ENCODE assay signal across 24 cellular contexts in genomic region chr7:139749545-139749944, GRCh38. TPM values are rescaled to one million over a fixed set of nuclear protein-coding genes. Genes with fewer than 3 reads are reported as not detected.
A peak's percentile ranks its signal among the peaks of the same experiment; 100 is the strongest.
DNase-seq lines count a peak whose midpoint lies in the region; ATAC-seq and TF ChIP-seq lines count a peak whose summit lies in the region.
"Had no signal": no experiment of that assay in that cellular context is flagged by ENCODE, and none has a peak within 500 bp of the region (broad histone marks: within the 10 kb centered on the region; RNA-seq: fewer than 3 reads in every experiment).

No MANE protein-coding gene starts in this region.

- H3K9ac ChIP-seq in endodermal cell (ENCODE audit: extremely low read depth, low read length, poor library complexity, severe bottlenecking) = no peak overlapping the region

- H2AFZ ChIP-seq in osteoblast (ENCODE audit: low read length) = no peak overlapping the region

- no peak overlapping the region for H3K4me2 ChIP-seq in osteoblast (ENCODE audit: insufficient read depth, low read length)

- TF ChIP-seq POLR2A in gastrocnemius medialis (IDR thresholded peaks at IDR 0.05) = peak; percentile 50 to 63

- H3K9me3 ChIP-seq in endodermal cell (ENCODE audit: control insufficient read depth, low read length) (no peaks in the 10 kb centered on the region), gastrocnemius medialis (no peaks in the 10 kb centered on the region), osteoblast (ENCODE audit: low read depth, low read length) (no peaks in the 10 kb centered on the region)
- H3K9me3 ChIP-seq: Caco-2, esophagus squamous epithelium, pancreas had no signal

- WGBS in endodermal cell (ENCODE audit: insufficient coverage in 1 of 2, insufficient read length in 1 of 2), 2 experiments = 96 to 97% methylated on average over 5 to 10 of the region's 10 CpGs

- H3K27me3 ChIP-seq in endodermal cell (ENCODE audit: control insufficient read depth, insufficient read depth, low read length, poor library complexity, severe bottlenecking) (no peaks in the 10 kb centered on the region), gastrocnemius medialis (no peaks in the 10 kb centered on the region), osteoblast (ENCODE audit: insufficient read depth, low read length) (no peaks in the 10 kb centered on the region)
- H3K27me3 ChIP-seq: brain microvascular endothelial cell, dorsolateral prefrontal cortex, esophagus squamous epithelium, pancreas, SJCRH30 had no signal

- H3K9me3 Mint-ChIP-seq in endodermal cell = no peaks in the 10 kb centered on the region
- H3K9me3 Mint-ChIP-seq: activated CD8-positive, alpha-beta T cell treated with anti-CD3 and anti-CD28 coated beads for 36 hours; T-helper 1 cell treated with Interleukin-12 subunit alpha and Interleukin-12 subunit beta and Interleukin-4 antibody, amounts not matched to agents 30 μg/mL and 1 μg/mL, for 36 hours; WTC11 had no signal

- peak; percentile 78 for DNase-seq in NCI-H1092 treated with DMSO at 0.1 percent for 48 hours (lab: John Stamatoyannopoulos, UW)
- DNase-seq in NCI-H2196 treated with DMSO at 0.1 percent for 48 hours (lab: John Stamatoyannopoulos, UW; ENCODE audit: unreplicated experiment) = peak; percentile 36
- peak; percentile 21 for DNase-seq in endodermal cell
- peak; percentile 83 to 88 for DNase-seq in gastrocnemius medialis
- no peak for DNase-seq in stimulated activated CD4-positive, alpha-beta T cell treated with anti-CD3 and anti-CD28 coated beads, Interleukin-12 subunit alpha, Interleukin-12 subunit beta, amount 100 ng/mL, for 4 hours
- DNase-seq in osteoblast (ENCODE audit: insufficient read length, low spot score, missing footprints) = no peak
- DNase-seq: activated CD8-positive, alpha-beta T cell treated with anti-CD3 and anti-CD28 coated beads for 36 hours; AML-193; brain microvascular endothelial cell; Caco-2; dorsolateral prefrontal cortex; esophagus squamous epithelium; glutamatergic neuron; HCEC 1CT; MV-4-11; pancreas; SJCRH30; small intestine; stimulated activated CD8-positive, alpha-beta memory T cell treated with anti-CD3 and anti-CD28 coated beads, Interleukin-4, amount 100 ng/mL, for 48 hours; substantia nigra had no signal

- no peaks in the 10 kb centered on the region for H3K27me3 Mint-ChIP-seq in endodermal cell (ENCODE audit: insufficient read depth)
- H3K27me3 Mint-ChIP-seq: activated CD8-positive, alpha-beta T cell treated with anti-CD3 and anti-CD28 coated beads for 36 hours had no signal

- H3K4me1 ChIP-seq in endodermal cell (ENCODE audit: control insufficient read depth, insufficient read depth, low read length) = peaks cover 13% of the 10 kb centered on the region
- peaks cover 86 to 88% of the 10 kb centered on the region in 2 donors for H3K4me1 ChIP-seq in gastrocnemius medialis
- H3K4me1 ChIP-seq in osteoblast (ENCODE audit: insufficient read depth, low read length) = peaks cover 30% of the 10 kb centered on the region
- H3K4me1 ChIP-seq: Caco-2, SJCRH30 had no signal

- no peak overlapping the region for H3K27ac Mint-ChIP-seq in endodermal cell
- H3K27ac Mint-ChIP-seq: activated CD8-positive, alpha-beta T cell treated with anti-CD3 and anti-CD28 coated beads for 36 hours; T-helper 1 cell treated with Interleukin-12 subunit alpha and Interleukin-12 subunit beta and Interleukin-4 antibody, amounts not matched to agents 30 μg/mL and 1 μg/mL, for 36 hours; WTC11 had no signal

- H3K4me3 Mint-ChIP-seq in endodermal cell = no peak overlapping the region
- H3K4me3 Mint-ChIP-seq: activated CD8-positive, alpha-beta T cell treated with anti-CD3 and anti-CD28 coated beads for 36 hours; T-helper 1 cell treated with Interleukin-12 subunit alpha and Interleukin-12 subunit beta and Interleukin-4 antibody, amounts not matched to agents 30 μg/mL and 1 μg/mL, for 36 hours; WTC11 had no signal

- peaks cover 49% of the 10 kb centered on the region for H4K20me1 ChIP-seq in osteoblast (ENCODE audit: insufficient read depth, low read length)

- in situ Hi-C loops in gastrocnemius medialis (cut with MboI; ENCODE audit: low sequenced_read_pairs in 4 of 4) = loop anchor here in 1 of 4 donors (25.0 kb wide), 1 partner anchor 512 kb away; the partner anchor contains the start of gene UBN2

- H3K27ac ChIP-seq in endodermal cell (ENCODE audit: low read depth, low read length) = no peak overlapping the region
- peak overlapping the region; percentile 72 to 93 (median 82) for H3K27ac ChIP-seq in gastrocnemius medialis
- no peak overlapping the region for H3K27ac ChIP-seq in osteoblast (ENCODE audit: low read depth, low read length)
- H3K27ac ChIP-seq: brain microvascular endothelial cell, esophagus squamous epithelium, pancreas, SJCRH30 had no signal

- H3K36me3 ChIP-seq in endodermal cell (ENCODE audit: control insufficient read depth, insufficient read depth, low read length) (peaks cover 17% of the 10 kb centered on the region), gastrocnemius medialis (no peaks in the 10 kb centered on the region), osteoblast (ENCODE audit: insufficient read depth, low read length) (peaks cover 7% of the 10 kb centered on the region)
- H3K36me3 ChIP-seq: pancreas had no signal

- H3K4me3 ChIP-seq in endodermal cell (ENCODE audit: low read length) (no peak overlapping the region), gastrocnemius medialis (peak overlapping the region in 1 of 4 donors; percentile 23), osteoblast (ENCODE audit: insufficient read depth, low read length) (no peak overlapping the region)
- H3K4me3 ChIP-seq: dorsolateral prefrontal cortex, esophagus squamous epithelium, K562, pancreas, SJCRH30 had no signal

- H3K4me1 Mint-ChIP-seq in endodermal cell = peaks cover 29% of the 10 kb centered on the region

- intact Hi-C loops in gastrocnemius medialis (cut with DNase I; ENCODE audit: low total_unique reads) = no loop called here

- no peak for TF ChIP-seq CTCF in endodermal cell (conservative IDR thresholded peaks at IDR 0.05)
- no peak for TF ChIP-seq CTCF in gastrocnemius medialis (IDR thresholded peaks at IDR 0.05 in 4 of 5, conservative IDR thresholded peaks at IDR 0.05 in 1 of 5)
- TF ChIP-seq CTCF in osteoblast (IDR thresholded peaks at IDR 0.05; ENCODE audit: extremely low read depth, low read depth, low read length) = no peak

- H3K79me2 ChIP-seq in osteoblast (ENCODE audit: insufficient read depth, low read length) = peaks cover 99% of the 10 kb centered on the region

- peak; percentile 86 to 90 for ATAC-seq in gastrocnemius medialis
- ATAC-seq in GM19328 (IDR thresholded peaks at IDR 0.05; ENCODE audit: unreplicated experiment) = no peak
- ATAC-seq: activated CD8-positive, alpha-beta T cell treated with anti-CD3 and anti-CD28 coated beads for 36 hours; K562; pancreas; WTC11 had no signal

- peaks cover 3% of the 10 kb centered on the region for H3K36me3 Mint-ChIP-seq in endodermal cell (ENCODE audit: low read depth)
- H3K36me3 Mint-ChIP-seq: WTC11 had no signal

RNA-seq across cellular contexts. Expression of gene HIPK2, which starts 28.3 kb away (rescaled TPM):
- total RNA-seq in endodermal cell (100 to 1,000 TPM in 1 of 2 donors, 10 to 100 TPM in 1; 95.1 to 125 TPM), gastrocnemius medialis (10 to 100 TPM; 30.5 to 77.4 (median 58.9) TPM), osteoblast (12.7 and 13.3 TPM in 2 replicates)
- polyA plus RNA-seq in endodermal cell (2013, experiment 1 of 2) = 32.0 TPM
- polyA plus RNA-seq in endodermal cell (2013, experiment 2 of 2) = 35.9 TPM

Comparison
In these comparisons a context has a peak if more than half of its experiments do, and no peak if none do; other contexts are left out.
1. DNase-seq: peak in NCI-H1092 treated with DMSO at 0.1 percent for 48 hours (single experiment), NCI-H2196 treated with DMSO at 0.1 percent for 48 hours (single experiment), endodermal cell (single experiment) and gastrocnemius medialis (2 of 2); none in stimulated activated CD4-positive, alpha-beta T cell treated with anti-CD3 and anti-CD28 coated beads, Interleukin-12 subunit alpha, Interleukin-12 subunit beta, amount 100 ng/mL, for 4 hours (single experiment) and osteoblast (single experiment).
2. H3K27ac ChIP-seq: peak in gastrocnemius medialis (4 of 4); none in endodermal cell (single experiment) and osteoblast (single experiment).